8 cellular contexts compared by ENCODE assay signal in genomic region chr1:73998348-73998959, GRCh38.
DNase-seq lines count a peak whose midpoint lies in the region; ATAC-seq and TF ChIP-seq lines count a peak whose summit lies in the region.

No MANE protein-coding gene starts in this region.

- H3K4me1 ChIP-seq in Peyer's patch (no peaks in the 10 kb centered on the region), tibial nerve (no peaks in the 10 kb centered on the region)

- 4 to 8% methylated on average over 2 of the region's 2 CpGs for WGBS in tibial nerve, 2 donors

- no peak overlapping the region for H3K4me3 ChIP-seq in Peyer's patch
- no peak overlapping the region for H3K4me3 ChIP-seq in tibial nerve

- H3K27me3 ChIP-seq in Peyer's patch, result no peaks in the 10 kb centered on the region
- H3K27me3 ChIP-seq in tibial nerve, result no peaks in the 10 kb centered on the region

- TF ChIP-seq EP300 in tibial nerve (IDR thresholded peaks at IDR 0.05), result no peak

- DNase-seq in Ammon's horn (ENCODE audit: low spot score), result peak; percentile 68
- DNase-seq in Kasumi-1 (lab: John Stamatoyannopoulos, UW), result peak; percentile 72 to 77
- DNase-seq in Peyer's patch, result no peak
- peak; percentile 10 for DNase-seq in fibroblast of the conjunctiva (ENCODE audit: low read depth)
- DNase-seq in tibial nerve (ENCODE audit: low spot score in 2 of 2), result no peak
- no peak for DNase-seq in activated CD4-positive, alpha-beta T cell treated with anti-CD3 and anti-CD28 coated beads, Interleukin-2, amount 50 U/mL, for 4 hours
- DNase-seq in HK-2 (ENCODE audit: unreplicated experiment), result no peak

- H3K27ac ChIP-seq in Peyer's patch (no peak overlapping the region), tibial nerve (no peak overlapping the region)

- ATAC-seq in GM18870 (IDR thresholded peaks at IDR 0.05; ENCODE audit: unreplicated experiment), result peak; percentile 74

- no peaks in the 10 kb centered on the region for H3K9me3 ChIP-seq in Peyer's patch
- H3K9me3 ChIP-seq in tibial nerve, result no peaks in the 10 kb centered on the region

- TF ChIP-seq POLR2A in Peyer's patch (IDR thresholded peaks at IDR 0.05) (no peak), tibial nerve (IDR thresholded peaks at IDR 0.05) (no peak)

- peak in 4 of 6 experiments; percentile 26 to 62 (median 48) for TF ChIP-seq CTCF in Peyer's patch (IDR thresholded peaks at IDR 0.05)
- TF ChIP-seq CTCF in tibial nerve (IDR thresholded peaks at IDR 0.05), result peak; percentile 13 to 40 (median 23)

- H3K36me3 ChIP-seq in Peyer's patch (no peaks in the 10 kb centered on the region), tibial nerve (no peaks in the 10 kb centered on the region)

Comparison
In these comparisons a context has a peak if more than half of its experiments do, and no peak if none do; other contexts are left out.
1. DNase-seq: peak in Ammon's horn (single experiment), Kasumi-1 (2 of 2) and fibroblast of the conjunctiva (single experiment); none in Peyer's patch (0 of 3), tibial nerve (0 of 2), activated CD4-positive, alpha-beta T cell treated with anti-CD3 and anti-CD28 coated beads, Interleukin-2, amount 50 U/mL, for 4 hours (0 of 2) and HK-2 (single experiment).